Comparison of ENCODE assay signal across 8 cellular contexts in the genomic region with DNA sequence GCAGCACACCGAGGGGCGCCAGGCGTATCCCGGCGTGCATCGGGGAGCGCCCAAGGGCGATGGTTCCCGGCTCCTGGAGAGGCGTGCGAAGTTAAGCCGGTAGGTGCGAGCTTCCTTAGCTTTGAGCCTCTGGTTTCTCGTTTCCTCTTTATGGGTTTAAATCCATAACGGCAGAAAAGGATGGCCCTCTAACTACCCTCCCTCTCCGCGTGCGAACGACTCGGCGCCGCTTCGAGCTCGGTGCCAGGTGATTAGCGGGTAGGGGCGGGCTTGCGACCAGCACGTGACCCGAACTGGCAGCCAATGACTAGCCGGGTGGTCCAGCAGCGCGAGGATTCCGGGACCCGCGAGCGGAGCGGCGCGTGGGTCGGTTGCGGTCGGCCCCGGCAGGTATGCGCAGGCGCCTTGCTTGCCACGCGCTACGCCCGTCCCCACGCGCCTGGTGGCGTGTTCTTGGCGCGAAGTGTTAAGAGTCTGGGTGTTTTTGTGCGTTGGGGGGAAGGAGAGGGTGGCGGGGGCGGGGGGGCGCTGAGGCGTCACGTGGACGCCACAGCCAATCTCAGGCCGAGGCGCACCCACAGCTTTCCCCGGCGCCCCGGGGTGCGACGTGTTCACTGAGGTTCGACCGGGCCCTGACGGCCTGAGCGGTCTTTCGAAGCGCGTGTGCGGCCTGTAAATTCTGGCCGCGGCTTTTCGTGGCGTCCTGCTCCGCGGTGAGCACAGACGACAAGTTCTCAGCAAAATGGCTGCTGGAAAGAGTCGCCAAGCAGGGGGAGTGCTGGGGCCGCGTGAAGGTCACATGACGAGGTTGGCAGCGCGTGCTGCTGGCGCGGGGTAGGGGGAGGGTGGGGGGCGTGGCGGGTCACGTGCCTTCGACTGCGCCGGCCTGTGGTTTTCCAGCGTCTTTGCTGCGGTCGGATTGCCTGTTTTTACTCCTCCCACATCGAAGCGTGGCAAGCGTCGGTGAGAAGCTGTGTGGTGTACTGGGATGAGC. TPM values are rescaled to one million over a fixed set of nuclear protein-coding genes. Genes with fewer than 3 reads are reported as not detected.
A peak's percentile ranks its signal among the peaks of the same experiment; 100 is the strongest.
DNase-seq lines count a peak whose midpoint lies in the region; ATAC-seq, FAIRE-seq and TF ChIP-seq lines count a peak whose summit lies in the region.

No MANE protein-coding gene starts in this region.

- 1 to 3% (median 2%) methylated on average over 77 to 104 of the region's 104 CpGs for WGBS in adipose tissue, 3 donors
- 2% methylated on average over 89 to 104 of the region's 104 CpGs for WGBS in pancreas, 2 donors
- 2 to 3% methylated on average over 40 to 80 of the region's 104 CpGs for WGBS in testis, 2 donors

- H3K9me3 ChIP-seq in pancreas (no peaks in the 10 kb centered on the region), testis (no peaks in the 10 kb centered on the region)

- H3K36me3 ChIP-seq in pancreas: no peaks in the 10 kb centered on the region
- no peaks in the 10 kb centered on the region for H3K36me3 ChIP-seq in testis (ENCODE audit: low read depth, missing control alignments)

- H3K27me3 ChIP-seq in pancreas: no peaks in the 10 kb centered on the region
- no peaks in the 10 kb centered on the region for H3K27me3 ChIP-seq in testis

- H3K4me3 ChIP-seq in pancreas: peak overlapping the region; percentile 38 to 63 (median 56)
- peak overlapping the region; percentile 56 to 84 for H3K4me3 ChIP-seq in testis

- H3K4me1 ChIP-seq in pancreas (no peaks in the 10 kb centered on the region), testis (no peaks in the 10 kb centered on the region)

- no peak for TF ChIP-seq POLR2A in testis (IDR thresholded peaks at IDR 0.05)

- H3K27ac ChIP-seq in adipose tissue (ENCODE audit: low read depth, low read length): peak overlapping the region; percentile 81
- peak overlapping the region; percentile 58 to 85 (median 80) for H3K27ac ChIP-seq in pancreas
- peak overlapping the region; percentile 91 to 94 for H3K27ac ChIP-seq in testis

- intact Hi-C loops in cardiac septum (cut with DNase I) (loop anchor here (2.0 kb wide), 1 partner anchor 39 kb away; a partner anchor contains a TSS), pancreas (cut with DNase I) (no loop called here), testis (cut with DNase I; ENCODE audit: low total_unique reads) (no loop called here)

- DNase-seq in NCI-H1092 treated with DMSO at 0.1 percent for 48 hours (lab: John Stamatoyannopoulos, UW) (peak; percentile 83), T-helper 1 cell (peak; percentile 58 to 79 (median 66)), cardiac septum (ENCODE audit: low spot score) (peak; percentile 88), pancreas (peak; percentile 80 to 90 (median 84)), testis (peak; percentile 91)

- ATAC-seq in GM18498 (IDR thresholded peaks at IDR 0.05; ENCODE audit: unreplicated experiment) (peak; percentile 78), pancreas (peak; percentile 84 to 92 (median 89)), GM18519 (IDR thresholded peaks at IDR 0.05; ENCODE audit: low FRiP score, unreplicated experiment) (no peak)

- no peak for FAIRE-seq in pancreas (lab: Jason Lieb, UNC)

- TF ChIP-seq CTCF in pancreas (IDR thresholded peaks at IDR 0.05): no peak
- TF ChIP-seq CTCF in testis (IDR thresholded peaks at IDR 0.05): peak in 1 of 3 experiments; percentile 16

RNA-seq across cellular contexts. Expression of a gene that starts 38.7 kb away (rescaled TPM):
- polyA plus RNA-seq in adipose tissue: 1 to 10 TPM; 2.9 to 5.3 (median 3.4) TPM
- 37.3 TPM for total RNA-seq in cardiac septum
- total RNA-seq in pancreas: 10 to 100 TPM; 14.3 to 31.3 (median 19.6) TPM
- polyA plus RNA-seq in pancreas: 1 to 10 TPM; 2.7 to 3.1 TPM
- total RNA-seq in testis: 10 to 100 TPM; 78.1 to 90.2 TPM
- polyA plus RNA-seq in testis (ENCODE audit: insufficient read depth, low read depth, low replicate concordance): 20.3 TPM
